ENCODE assay signal across 15 cellular contexts in the genomic region with DNA sequence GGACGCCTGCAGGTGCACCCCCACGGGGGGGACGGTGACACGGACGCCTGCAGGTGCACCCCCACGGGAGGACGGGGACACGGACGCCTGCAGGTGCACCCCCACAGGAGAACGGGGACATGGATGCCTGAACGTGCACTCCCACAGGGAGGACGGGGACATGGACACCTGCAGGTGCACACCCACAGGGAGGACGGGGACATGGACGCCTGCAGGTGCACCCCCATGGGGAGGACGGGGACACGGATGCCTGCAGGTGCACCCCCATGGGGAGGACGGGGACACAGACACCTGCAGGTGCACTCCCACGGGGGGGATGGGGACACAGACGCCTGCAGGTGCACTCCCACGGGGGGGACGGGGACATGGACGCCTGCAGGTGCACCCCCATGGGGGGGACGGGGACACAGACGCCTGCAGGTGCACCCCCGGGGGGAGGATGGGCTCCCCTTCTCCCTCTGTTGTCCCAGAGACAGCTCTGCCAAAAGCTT.
"Had no signal": no experiment of that assay in that cellular context is flagged by ENCODE, and none has a peak within 500 bp of the region (broad histone marks: within the 10 kb centered on the region; RNA-seq: fewer than 3 reads in every experiment).

No MANE protein-coding gene starts in this region.

- ATAC-seq: gastroesophageal sphincter; left lung; naive thymus-derived CD8-positive, alpha-beta T cell had no signal

- H3K27ac Mint-ChIP-seq: activated B cell treated with CpG ODN at 0.5 μM for 24 hours; activated CD4-positive, alpha-beta T cell treated with anti-CD3 and anti-CD28 coated beads, Interleukin-2, amount 10 ng/mL, durations not matched to agents 24 days and 14 days; memory B cell had no signal

- H3K36me3 Mint-ChIP-seq: memory B cell had no signal

- H3K9me3 Mint-ChIP-seq: activated B cell treated with CpG ODN at 0.5 μM for 24 hours; activated CD4-positive, alpha-beta T cell treated with anti-CD3 and anti-CD28 coated beads, Interleukin-2, amount 10 ng/mL, durations not matched to agents 24 days and 14 days; memory B cell; naive thymus-derived CD8-positive, alpha-beta T cell had no signal

- H3K36me3 ChIP-seq: brain microvascular endothelial cell, gastroesophageal sphincter, transverse colon had no signal

- H3K9me3 ChIP-seq: gastroesophageal sphincter, left lung, neutrophil, transverse colon had no signal

- H3K27me3 Mint-ChIP-seq: activated B cell treated with CpG ODN at 0.5 μM for 24 hours; activated CD4-positive, alpha-beta T cell treated with anti-CD3 and anti-CD28 coated beads, Interleukin-2, amount 10 ng/mL, durations not matched to agents 24 days and 14 days; naive thymus-derived CD8-positive, alpha-beta T cell had no signal

- H3K27me3 ChIP-seq: brain microvascular endothelial cell, gastroesophageal sphincter, left lung, neutrophil, transverse colon had no signal

- DNase-seq: activated B cell treated with CpG ODN at 0.5 μM for 24 hours; activated CD4-positive, alpha-beta T cell treated with anti-CD3 and anti-CD28 coated beads, Interleukin-2, amount 10 ng/mL, durations not matched to agents 24 days and 14 days; activated naive CD4-positive, alpha-beta T cell treated with Interleukin-2 at 50 U/mL for 16 hours; anterior cingulate cortex; brain microvascular endothelial cell; cerebellar nuclear complex; naive thymus-derived CD8-positive, alpha-beta T cell; stimulated activated CD4-positive, alpha-beta T cell treated with anti-CD3 and anti-CD28 coated beads, Interleukin-4, amount 100 ng/mL, for 24 hours; stimulated activated naive CD4-positive, alpha-beta T cell treated with Interleukin-2 at 50 U/mL for 16 hours; SW 1271; transverse colon had no signal

- H3K4me3 ChIP-seq: gastroesophageal sphincter, left lung, transverse colon had no signal

- H3K4me3 Mint-ChIP-seq: activated B cell treated with CpG ODN at 0.5 μM for 24 hours; activated CD4-positive, alpha-beta T cell treated with anti-CD3 and anti-CD28 coated beads, Interleukin-2, amount 10 ng/mL, durations not matched to agents 24 days and 14 days; memory B cell; naive thymus-derived CD8-positive, alpha-beta T cell had no signal

- H3K27ac ChIP-seq: brain microvascular endothelial cell, gastroesophageal sphincter, left lung, neutrophil, transverse colon had no signal
